10 cellular contexts compared by ENCODE assay signal in genomic region chr2:172096661-172097547, GRCh38. TPM values are rescaled to one million over a fixed set of nuclear protein-coding genes. Genes with fewer than 3 reads are reported as not detected.
A peak's percentile ranks its signal among the peaks of the same experiment; 100 is the strongest.
DNase-seq lines count a peak whose midpoint lies in the region; ATAC-seq and TF ChIP-seq lines count a peak whose summit lies in the region.
"Had no signal": no experiment of that assay in that cellular context is flagged by ENCODE, and none has a peak within 500 bp of the region (broad histone marks: within the 10 kb centered on the region; RNA-seq: fewer than 3 reads in every experiment).

No MANE protein-coding gene starts in this region.

- peak; percentile 12 for ATAC-seq in upper lobe of right lung
- no peak for ATAC-seq in GM21423 (IDR thresholded peaks at IDR 0.05; ENCODE audit: unreplicated experiment)

- no peak overlapping the region for H3K27ac ChIP-seq in upper lobe of right lung

- intact Hi-C loops in upper lobe of right lung (cut with DNase I): no loop called here

- DNase-seq in NCI-H82 (lab: John Stamatoyannopoulos, UW) (peak; percentile 31), NCI-H82 treated with DMSO at 0.1 percent for 48 hours (lab: John Stamatoyannopoulos, UW; ENCODE audit: unreplicated experiment) (no peak), NCI-H1092 treated with DMSO at 0.1 percent for 48 hours (lab: John Stamatoyannopoulos, UW) (peak; percentile 59), amniotic stem cell (lab: John Stamatoyannopoulos, UW) (peak; percentile 83), immature natural killer cell (no peak), upper lobe of right lung (no peak)
- DNase-seq in stimulated activated CD4-positive, alpha-beta T cell treated with anti-CD3 and anti-CD28 coated beads, Interleukin-12 subunit alpha, Interleukin-12 subunit beta, amount 100 ng/mL, for 4 hours: no peak

- H3K4me1 Mint-ChIP-seq in immature natural killer cell: peaks cover 47 to 61% of the 10 kb centered on the region in 2 donors

- H3K36me3 ChIP-seq in upper lobe of right lung: no peaks in the 10 kb centered on the region
- H3K36me3 ChIP-seq: adrenal gland had no signal

- peaks cover 100% of the 10 kb centered on the region for H3K27me3 ChIP-seq in upper lobe of right lung

- TF ChIP-seq CTCF in upper lobe of right lung (IDR thresholded peaks at IDR 0.05): no peak

- peaks cover 57 to 82% (median 67%) of the 10 kb centered on the region in 3 donors for H3K27me3 Mint-ChIP-seq in immature natural killer cell (ENCODE audit: low read depth in 3 of 3)

- H3K9me3 Mint-ChIP-seq in immature natural killer cell: peaks cover 0 to 17% (median 0%) of the 10 kb centered on the region in 6 donors

- H3K4me1 ChIP-seq in upper lobe of right lung: peaks cover 55% of the 10 kb centered on the region

- H3K4me3 Mint-ChIP-seq in immature natural killer cell: peak overlapping the region; percentile 47 to 77 (median 67)

- H3K36me3 Mint-ChIP-seq in immature natural killer cell: peaks cover 0 to 5% (median 0%) of the 10 kb centered on the region in 3 donors

- H3K4me3 ChIP-seq in upper lobe of right lung: peak overlapping the region; percentile 23

- no peaks in the 10 kb centered on the region for H3K9me3 ChIP-seq in upper lobe of right lung
- H3K9me3 ChIP-seq: adrenal gland had no signal

- peak overlapping the region in 1 of 6 donors; percentile 80 for H3K27ac Mint-ChIP-seq in immature natural killer cell

RNA-seq across cellular contexts. Expression of gene DLX2, which starts 5.8 kb away (rescaled TPM):
- polyA plus RNA-seq in immature natural killer cell: under 1 TPM in 2 of 3 donors, not detected in 1; 0.10 to 0.37 TPM
- total RNA-seq in upper lobe of right lung: not detected
- total RNA-seq: subcutaneous adipose tissue had no signal

RNA-seq across cellular contexts. Expression of gene DLX1, which starts 11.6 kb away (rescaled TPM):
- not detected for polyA plus RNA-seq in immature natural killer cell
- total RNA-seq in upper lobe of right lung: not detected
- total RNA-seq: subcutaneous adipose tissue had no signal

Comparison
In these comparisons a context has a peak if more than half of its experiments do, and no peak if none do; other contexts are left out.
1. DNase-seq: peak in NCI-H82 (single experiment), NCI-H1092 treated with DMSO at 0.1 percent for 48 hours (single experiment) and amniotic stem cell (single experiment); none in NCI-H82 treated with DMSO at 0.1 percent for 48 hours (single experiment), immature natural killer cell (0 of 3), upper lobe of right lung (single experiment) and stimulated activated CD4-positive, alpha-beta T cell treated with anti-CD3 and anti-CD28 coated beads, Interleukin-12 subunit alpha, Interleukin-12 subunit beta, amount 100 ng/mL, for 4 hours (single experiment).